Comparison of ENCODE assay signal across 17 cellular contexts in genomic region chr13:103066079-103066880, GRCh38. TPM values are rescaled to one million over a fixed set of nuclear protein-coding genes. Genes with fewer than 3 reads are reported as not detected.
DNase-seq lines count a peak whose midpoint lies in the region; ATAC-seq and TF ChIP-seq lines count a peak whose summit lies in the region.
"Had no signal": no experiment of that assay in that cellular context is flagged by ENCODE, and none has a peak within 500 bp of the region (broad histone marks: within the 10 kb centered on the region; RNA-seq: fewer than 3 reads in every experiment).

Gene SLC10A2 (minus strand): TSS chr13:103066417. CDS start chr13:103066249, 168 bp downstream.

- no peak for TF ChIP-seq EP300 in transverse colon (IDR thresholded peaks at IDR 0.05; ENCODE audit: low read depth)

- in situ Hi-C loops in transverse colon (cut with MboI; ENCODE audit: low pct_ligation_motif_present in 1 of 4, low pct_unique_long_range_greater_than_20kb in 1 of 4, low sequenced_read_pairs in 3 of 4): no loop called here

- TF ChIP-seq CTCF in transverse colon (IDR thresholded peaks at IDR 0.05): no peak
- TF ChIP-seq CTCF in foreskin fibroblast (IDR thresholded peaks at IDR 0.05; ENCODE audit: low read depth, low read length): no peak

- intact Hi-C loops in transverse colon (cut with DNase I; ENCODE audit: low total_unique reads): no loop called here

- no peak for TF ChIP-seq POLR2A in transverse colon (IDR thresholded peaks at IDR 0.05)

- DNase-seq in NOMO-1 treated with DMSO at 0.1 percent for 48 hours (lab: John Stamatoyannopoulos, UW; ENCODE audit: unreplicated experiment) (peak; percentile 34), NOMO-1 treated with dmso at 0.1 percent for 144 hours (lab: John Stamatoyannopoulos, UW; ENCODE audit: unreplicated experiment) (no peak), SJCRH30 (peak; percentile 7 to 15), left kidney (ENCODE audit: low read depth, low spot score) (peak; percentile 10), transverse colon (peak; percentile 7), foreskin fibroblast (no peak)
- DNase-seq: CD8-positive, alpha-beta T cell; DND-41; NCI-H1930; NCI-H510A treated with DMSO at 0.1 percent for 48 hours had no signal

- no peak for ATAC-seq in activated CD4-positive, CD25-positive, alpha-beta regulatory T cell treated with anti-CD3 and anti-CD28 coated beads, Interleukin-2, amount 50 U/mL, for 24 hours
- no peak for ATAC-seq in GM21515 (IDR thresholded peaks at IDR 0.05; ENCODE audit: unreplicated experiment)
- ATAC-seq: CD8-positive, alpha-beta T cell; GM12878 had no signal

- H3K4me1 ChIP-seq in SJCRH30: no peaks in the 10 kb centered on the region
- peaks cover 0 to 4% (median 0%) of the 10 kb centered on the region in 4 donors for H3K4me1 ChIP-seq in transverse colon
- H3K4me1 ChIP-seq: BLaER1 had no signal

- no peak within 1 kb of the TSS for H3K4me3 ChIP-seq in SJCRH30
- no peak within 1 kb of the TSS for H3K4me3 ChIP-seq in transverse colon
- no peak within 1 kb of the TSS for H3K4me3 ChIP-seq in foreskin fibroblast (ENCODE audit: low read depth in 1 of 2, low read length in 2 of 2)
- H3K4me3 ChIP-seq: BLaER1, GM12878 had no signal

- H3K9me3 ChIP-seq in SJCRH30 (replicated peaks) (no peaks in the 10 kb centered on the region), transverse colon (no peaks in the 10 kb centered on the region)
- H3K9me3 ChIP-seq: BLaER1 had no signal

- H3K27ac ChIP-seq in SJCRH30: no peak within 1 kb of the TSS
- no peak within 1 kb of the TSS for H3K27ac ChIP-seq in transverse colon
- H3K27ac ChIP-seq: BLaER1 had no signal

- H3K27me3 ChIP-seq in SJCRH30 (no peaks in the 10 kb centered on the region), transverse colon (no peaks in the 10 kb centered on the region)
- H3K27me3 ChIP-seq: BLaER1 had no signal

- no peaks in the 10 kb centered on the region for H3K36me3 ChIP-seq in SJCRH30
- no peaks in the 10 kb centered on the region for H3K36me3 ChIP-seq in transverse colon
- H3K36me3 ChIP-seq: BLaER1 had no signal

- WGBS in transverse colon (ENCODE audit: low coverage in 1 of 2), 2 donors: 30 to 57% methylated on average over 4 to 9 of the region's 9 CpGs

RNA-seq across cellular contexts. Expression of gene SLC10A2, which starts in this region (rescaled TPM):
- not detected in 2 replicates for total RNA-seq in SJCRH30 (2014; rRNA removed; shearing (Covaris generic))
- 1 to 10 TPM in 1 of 4 donors, not detected in 3; 3.0 TPM for total RNA-seq in transverse colon
- total RNA-seq: A172; CD8-positive, alpha-beta T cell; GM12878; H4; LHCN-M2 had no signal

Comparison
In these comparisons a context has a peak if more than half of its experiments do, and no peak if none do; other contexts are left out.
1. DNase-seq: peak in NOMO-1 treated with DMSO at 0.1 percent for 48 hours (single experiment), left kidney (single experiment) and transverse colon (single experiment); none in NOMO-1 treated with dmso at 0.1 percent for 144 hours (single experiment) and foreskin fibroblast (0 of 2).
2. Peak in DNase-seq in SJCRH30; RNA of the gene not detected or under 1 TPM.